In genomic region chr4:168705121-168705520, GRCh38 we compare ENCODE assay signal across 24 cellular contexts.
"Had no signal": no experiment of that assay in that cellular context is flagged by ENCODE, and none has a peak within 500 bp of the region (broad histone marks: within the 10 kb centered on the region; RNA-seq: fewer than 3 reads in every experiment).

No MANE protein-coding gene starts in this region.

- DNase-seq: heart right ventricle; islet precursor cell; left ventricle myocardium inferior; mesendoderm; midbrain; mucosa of descending colon; naive thymus-derived CD4-positive, alpha-beta T cell; occipital lobe; right lobe of liver; stimulated activated CD4-positive, alpha-beta T cell treated with anti-CD3 and anti-CD28 coated beads, Interleukin-12 subunit alpha, Interleukin-12 subunit beta, amount 100 ng/mL, for 4 hours; stimulated activated CD4-positive, alpha-beta T cell treated with anti-CD3 and anti-CD28 coated beads, Interleukin-15, amount 100 ng/mL, for 24 hours; stimulated activated CD4-positive, alpha-beta T cell treated with anti-CD3 and anti-CD28 coated beads, Interleukin-2, amount 100 ng/mL, for 24 hours; stimulated activated CD4-positive, alpha-beta T cell treated with anti-CD3 and anti-CD28 coated beads, Interleukin-4, amount 100 ng/mL, for 1 hour; stimulated activated naive CD4-positive, alpha-beta T cell; substantia nigra had no signal

- H3K79me2 ChIP-seq: hepatocyte, parathyroid adenoma had no signal

- H3K27ac Mint-ChIP-seq: naive thymus-derived CD4-positive, alpha-beta T cell; stimulated activated naive CD8-positive, alpha-beta T cell treated with anti-CD3 and anti-CD28 coated beads, Interleukin-15, Interleukin-2, amounts not matched to agents 100 ng/mL and 50 ng/mL, for 24 hours had no signal

- H3K4me1 Mint-ChIP-seq: naive thymus-derived CD4-positive, alpha-beta T cell; neural crest cell had no signal

- H3K36me3 Mint-ChIP-seq: naive thymus-derived CD4-positive, alpha-beta T cell had no signal

- H3K4me1 ChIP-seq: left ventricle myocardium inferior, parathyroid adenoma, right lobe of liver, upper lobe of left lung had no signal

- ATAC-seq: heart right ventricle; mucosa of descending colon; naive thymus-derived CD4-positive, alpha-beta T cell; right lobe of liver had no signal

- H2AFZ ChIP-seq: hepatocyte, parathyroid adenoma had no signal

- H3K9ac ChIP-seq: parathyroid adenoma had no signal

- H3K9me3 Mint-ChIP-seq: naive thymus-derived CD4-positive, alpha-beta T cell; nephron; neural crest cell; stimulated activated naive CD8-positive, alpha-beta T cell treated with anti-CD3 and anti-CD28 coated beads, Interleukin-15, Interleukin-2, amounts not matched to agents 100 ng/mL and 50 ng/mL, for 24 hours had no signal

- H3K9me3 ChIP-seq: heart right ventricle, left ventricle myocardium inferior, mucosa of descending colon, right atrium auricular region, right lobe of liver, tibial nerve, upper lobe of left lung had no signal

- H3K4me3 ChIP-seq: heart right ventricle, hepatocyte, left ventricle myocardium inferior, lung, mucosa of descending colon, right atrium auricular region, right lobe of liver, tibial nerve, upper lobe of left lung had no signal

- H3K36me3 ChIP-seq: left ventricle myocardium inferior, right atrium auricular region, right lobe of liver, tibial nerve, upper lobe of left lung had no signal

- H3K27me3 ChIP-seq: heart right ventricle, hepatocyte, right atrium auricular region, right lobe of liver, tibial nerve, upper lobe of left lung had no signal

- H3K27me3 Mint-ChIP-seq: stimulated activated naive CD8-positive, alpha-beta T cell treated with anti-CD3 and anti-CD28 coated beads, Interleukin-15, Interleukin-2, amounts not matched to agents 100 ng/mL and 50 ng/mL, for 24 hours had no signal

- H3K4me3 Mint-ChIP-seq: naive thymus-derived CD4-positive, alpha-beta T cell; nephron; neural crest cell; stimulated activated naive CD8-positive, alpha-beta T cell treated with anti-CD3 and anti-CD28 coated beads, Interleukin-15, Interleukin-2, amounts not matched to agents 100 ng/mL and 50 ng/mL, for 24 hours had no signal

- H3K4me2 ChIP-seq: hepatocyte had no signal

- H3K27ac ChIP-seq: heart right ventricle, hepatocyte, left ventricle myocardium inferior, parathyroid adenoma, right atrium auricular region, right lobe of liver, tibial nerve, upper lobe of left lung had no signal
